ENCODE assay signal across 1 cellular context in genomic region chr2:119792907-119793312, GRCh38.
A peak's percentile ranks its signal among the peaks of the same experiment; 100 is the strongest.
TF ChIP-seq lines count a peak whose summit lies in the region.

No MANE protein-coding gene starts in this region.

TF ChIP-seq in K562, 482 proteins besides CTCF, POLR2A, EP300 and RAD21 (continued from another document):
- no peak for TF ChIP-seq BCLAF1 (IDR thresholded peaks at IDR 0.05; ENCODE audit: borderline replicate concordance in 1 of 2, control insufficient read depth in 1 of 2, low read depth in 2 of 2, low read length in 1 of 2)
- TF ChIP-seq RB1 (IDR thresholded peaks at IDR 0.05; ENCODE audit: low read depth): no peak
- TF ChIP-seq ASH1L (IDR thresholded peaks at IDR 0.05; ENCODE audit: borderline replicate concordance, low read depth, partially characterized antibody): no peak
- TF ChIP-seq RBM34 (IDR thresholded peaks at IDR 0.05; ENCODE audit: borderline replicate concordance, insufficient read depth, low read length): no peak
- TF ChIP-seq TRIM24 (IDR thresholded peaks at IDR 0.05): 0 out of 4 replicates have a peak, but pooled peaks have one; percentile 8 to 11
- no peak for TF ChIP-seq GTF2A2 (tag; IDR thresholded peaks at IDR 0.05)
